8 cellular contexts compared by ENCODE assay signal in the genomic region with DNA sequence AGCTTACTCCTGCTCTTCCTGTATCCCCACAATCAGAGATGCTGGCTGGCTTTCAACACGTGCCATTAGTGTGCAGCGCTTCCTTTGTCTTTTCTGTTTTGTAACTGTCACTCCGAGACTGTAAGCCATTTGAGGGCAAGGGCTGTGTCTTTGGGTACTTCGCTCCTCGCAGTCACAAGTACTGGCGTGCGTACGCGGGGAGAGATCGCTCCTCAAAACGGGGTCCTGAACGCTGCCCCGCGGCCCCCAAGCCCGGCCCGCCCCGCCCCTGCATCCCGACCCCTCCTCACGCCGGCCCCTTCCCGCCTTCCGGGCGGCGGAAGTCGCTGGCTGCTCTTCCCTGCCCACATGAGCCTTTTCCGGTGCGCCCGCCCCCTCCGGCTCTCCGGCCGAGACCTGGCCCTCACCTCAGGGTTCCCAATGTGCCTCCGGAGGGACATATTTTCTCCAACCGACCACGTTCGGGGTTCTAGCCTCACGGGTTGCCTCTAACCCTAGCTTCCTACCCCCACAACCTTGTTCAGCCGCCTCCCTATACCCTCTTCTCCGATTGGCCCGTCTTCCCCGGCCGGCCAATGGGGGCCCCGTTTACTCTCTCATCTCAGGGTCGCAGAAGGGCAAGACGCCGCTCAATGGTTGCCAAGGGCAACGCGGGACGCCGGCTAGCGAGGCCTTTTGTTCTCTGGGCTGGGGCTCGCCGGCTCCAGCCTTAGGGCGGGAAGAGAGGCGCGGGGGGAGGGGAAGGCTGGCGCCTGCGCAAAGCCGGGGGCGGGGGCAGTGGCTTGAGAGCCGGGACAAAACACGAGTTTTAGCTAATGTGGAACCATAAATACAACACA. TPM values are rescaled to one million over a fixed set of nuclear protein-coding genes. Genes with fewer than 3 reads are reported as not detected.
DNase-seq lines count a peak whose midpoint lies in the region; ATAC-seq and TF ChIP-seq lines count a peak whose summit lies in the region.

A gene with protein sequence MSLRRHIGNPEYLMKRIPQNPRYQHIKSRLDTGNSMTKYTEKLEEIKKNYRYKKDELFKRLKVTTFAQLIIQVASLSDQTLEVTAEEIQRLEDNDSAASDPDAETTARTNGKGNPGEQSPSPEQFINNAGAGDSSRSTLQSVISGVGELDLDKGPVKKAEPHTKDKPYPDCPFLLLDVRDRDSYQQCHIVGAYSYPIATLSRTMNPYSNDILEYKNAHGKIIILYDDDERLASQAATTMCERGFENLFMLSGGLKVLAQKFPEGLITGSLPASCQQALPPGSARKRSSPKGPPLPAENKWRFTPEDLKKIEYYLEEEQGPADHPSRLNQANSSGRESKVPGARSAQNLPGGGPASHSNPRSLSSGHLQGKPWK (minus strand): TSS at position 490 of the 839 bp plus-strand sequence. CDS start 50 bp downstream, at position 440.

- TF ChIP-seq CTCF in smooth muscle cell (IDR thresholded peaks at IDR 0.05; ENCODE audit: borderline replicate concordance, insufficient read depth, poor library complexity, severe bottlenecking): no peak

- peak within 1 kb of the TSS; percentile 90 for H3K4me2 ChIP-seq in smooth muscle cell

- H3K4me3 ChIP-seq in smooth muscle cell: peak within 1 kb of the TSS; percentile 66

- H3F3A ChIP-seq in smooth muscle cell (ENCODE audit: low read depth): no peaks in the 10 kb centered on the region

- H3K9ac ChIP-seq in smooth muscle cell (ENCODE audit: low read depth): peak within 1 kb of the TSS; percentile 76

- ATAC-seq in GM19023 (IDR thresholded peaks at IDR 0.05; ENCODE audit: unreplicated experiment) (peak; percentile 99), HG03196 (IDR thresholded peaks at IDR 0.05; ENCODE audit: unreplicated experiment) (peak; percentile 98)

- no peaks in the 10 kb centered on the region for H3K36me3 ChIP-seq in smooth muscle cell (ENCODE audit: low read depth)

- peaks cover 26% of the 10 kb centered on the region for H3K4me1 ChIP-seq in smooth muscle cell (ENCODE audit: low read depth)

- no peaks in the 10 kb centered on the region for H4K20me1 ChIP-seq in smooth muscle cell (ENCODE audit: low read depth)

- H3K9me3 ChIP-seq in smooth muscle cell (replicated peaks; ENCODE audit: low read depth): no peaks in the 10 kb centered on the region

- WGBS in smooth muscle cell (ENCODE audit: low lambda C conversion rate): 6% methylated on average over 37 of the region's 61 CpGs

- peak within 1 kb of the TSS; percentile 75 for H3K27ac ChIP-seq in caudate nucleus (ENCODE audit: low read depth, low read length)
- H3K27ac ChIP-seq in smooth muscle cell (ENCODE audit: low read depth): peak within 1 kb of the TSS; percentile 79

- DNase-seq in AG08395 (ENCODE audit: low spot score) (peak; percentile 99), NCI-H345 (lab: John Stamatoyannopoulos, UW) (peak; percentile 98), caudate nucleus (lab: John Stamatoyannopoulos, UW) (peak; percentile 75 to 99 (median 96)), iPS-NIHi7 (ENCODE audit: extremely low spot score) (peak; percentile 99), smooth muscle cell (lab: John Stamatoyannopoulos, UW; ENCODE audit: unreplicated experiment) (peak; percentile 88)
- DNase-seq in activated CD4-positive, CD25-positive, alpha-beta regulatory T cell (lab: John Stamatoyannopoulos, UW): peak; percentile 69 to 93 (median 83)

- H3K27me3 ChIP-seq in smooth muscle cell (ENCODE audit: low read depth): no peaks in the 10 kb centered on the region

- H3K79me2 ChIP-seq in smooth muscle cell (ENCODE audit: low read depth): peaks cover 19% of the 10 kb centered on the region

- H2AFZ ChIP-seq in smooth muscle cell (ENCODE audit: low read depth): peak within 1 kb of the TSS; percentile 91

RNA-seq across cellular contexts. Expression of the gene that starts here (rescaled TPM):
- 18.3 and 23.0 TPM in 2 replicates for total RNA-seq in smooth muscle cell
- polyA plus RNA-seq in smooth muscle cell: 27.1 and 35.1 TPM in 2 replicates

Comparison
In these comparisons a context has a peak if more than half of its experiments do, and no peak if none do; other contexts are left out.
1. Peak in every context shown above with its lines: DNase-seq, ATAC-seq, H3K4me3 ChIP-seq and H3K27ac ChIP-seq.